In genomic region chr15:89751748-89752147, GRCh38 we compare ENCODE assay signal across 12 cellular contexts. TPM values are rescaled to one million over a fixed set of nuclear protein-coding genes. Genes with fewer than 3 reads are reported as not detected.
DNase-seq lines count a peak whose midpoint lies in the region; ATAC-seq and TF ChIP-seq lines count a peak whose summit lies in the region.
"Had no signal": no experiment of that assay in that cellular context is flagged by ENCODE, and none has a peak within 500 bp of the region (broad histone marks: within the 10 kb centered on the region; RNA-seq: fewer than 3 reads in every experiment).

No MANE protein-coding gene starts in this region.

- CTCF ChIA-PET in HEK293 (lab: Yijun Ruan, JAX) = interaction anchor here (1.3 to 17.0 kb wide), 4 partner anchors 9 to 124 kb away, joined by 3 to 344 read pairs (median 15); no protein-coding TSS in a partner anchor

- H3K9me3 ChIP-seq in CD4-positive, CD25-positive, alpha-beta regulatory T cell (ENCODE audit: control insufficient read depth in 2 of 2, low read length in 2 of 2) = no peaks in the 10 kb centered on the region
- H3K9me3 ChIP-seq in HEK293 (ENCODE audit: control insufficient read depth, insufficient read depth, low read depth, low read length) = no peaks in the 10 kb centered on the region
- H3K9me3 ChIP-seq in body of pancreas = no peaks in the 10 kb centered on the region
- no peaks in the 10 kb centered on the region for H3K9me3 ChIP-seq in gastrocnemius medialis
- H3K9me3 ChIP-seq: colonic mucosa had no signal

- no peak for DNase-seq in CD4-positive, CD25-positive, alpha-beta regulatory T cell
- DNase-seq in body of pancreas (peak; percentile 91 to 97 (median 95)), gastrocnemius medialis (no peak)
- no peak for DNase-seq in stimulated activated CD4-positive, alpha-beta T cell treated with anti-CD3 and anti-CD28 coated beads, Interleukin-4, amount 100 ng/mL, for 24 hours
- DNase-seq: activated CD4-positive, alpha-beta T cell treated with anti-CD3 and anti-CD28 coated beads for 1 hour; colonic mucosa; MV-4-11; NCI-H524 had no signal

- in situ Hi-C loops in gastrocnemius medialis (cut with MboI; ENCODE audit: low sequenced_read_pairs in 4 of 4) = loop anchor here (10.0 to 25.0 kb wide), 2 partner anchors 323 to 336 kb away; no protein-coding TSS in a partner anchor

- H3K4me3 ChIP-seq in CD4-positive, CD25-positive, alpha-beta regulatory T cell (ENCODE audit: low read depth, low read length) = no peak overlapping the region
- H3K4me3 ChIP-seq in HEK293 (ENCODE audit: low read depth, low read length) = no peak overlapping the region
- H3K4me3 ChIP-seq in body of pancreas = no peak overlapping the region
- H3K4me3 ChIP-seq in gastrocnemius medialis = no peak overlapping the region

- H3K4me3 Mint-ChIP-seq in CD4-positive, CD25-positive, alpha-beta regulatory T cell = peak overlapping the region; percentile 65 to 73 (median 70)
- peak overlapping the region; percentile 36 to 68 (median 38) for H3K4me3 Mint-ChIP-seq in nephron

- ATAC-seq in CD4-positive, CD25-positive, alpha-beta regulatory T cell (ENCODE audit: low read depth in 2 of 2) = no peak
- ATAC-seq in body of pancreas (peak; percentile 75), gastrocnemius medialis (no peak), GM19397 (IDR thresholded peaks at IDR 0.05; ENCODE audit: unreplicated experiment) (no peak), GM19455 (IDR thresholded peaks at IDR 0.05; ENCODE audit: unreplicated experiment) (no peak)

- H3K4me1 ChIP-seq in CD4-positive, CD25-positive, alpha-beta regulatory T cell (ENCODE audit: control insufficient read depth, insufficient read depth, low read length, poor library complexity, severe bottlenecking) = peaks cover 12% of the 10 kb centered on the region
- peaks cover 8% of the 10 kb centered on the region; the same call in 1 of the 2 replicates for H3K4me1 ChIP-seq in HEK293 (ENCODE audit: control insufficient read depth, insufficient read depth, low read length)
- peaks cover 34% of the 10 kb centered on the region for H3K4me1 ChIP-seq in body of pancreas
- peaks cover 9 to 11% of the 10 kb centered on the region in 2 donors for H3K4me1 ChIP-seq in gastrocnemius medialis

- intact Hi-C loops in body of pancreas (cut with DNase I) (no loop called here), gastrocnemius medialis (cut with DNase I; ENCODE audit: low total_unique reads) (no loop called here)

- H3K36me3 ChIP-seq in CD4-positive, CD25-positive, alpha-beta regulatory T cell (ENCODE audit: control insufficient read depth, insufficient read depth, low read length) = no peaks in the 10 kb centered on the region
- H3K36me3 ChIP-seq in HEK293 (ENCODE audit: control insufficient read depth in 2 of 2, insufficient read depth in 1 of 2, low read length in 2 of 2) (no peaks in the 10 kb centered on the region), body of pancreas (replicated peaks in 1 of 2; ENCODE audit: insufficient read depth in 1 of 2, low read depth in 2 of 2) (no peaks in the 10 kb centered on the region), gastrocnemius medialis (no peaks in the 10 kb centered on the region)
- H3K36me3 ChIP-seq: colonic mucosa had no signal

- H3K27ac ChIP-seq in CD4-positive, CD25-positive, alpha-beta regulatory T cell (ENCODE audit: insufficient read depth, low read length, poor library complexity, severe bottlenecking) = no peak overlapping the region
- H3K27ac ChIP-seq in HEK293 (ENCODE audit: extremely low read depth, low read depth, low read length) = no peak overlapping the region
- peak overlapping the region; percentile 34 to 85 (median 79) for H3K27ac ChIP-seq in body of pancreas
- no peak overlapping the region for H3K27ac ChIP-seq in gastrocnemius medialis

- TF ChIP-seq CTCF in HEK293 (tag by site-specific recombination; IDR thresholded peaks at IDR 0.05) = no peak
- no peak for TF ChIP-seq CTCF in body of pancreas (IDR thresholded peaks at IDR 0.05)
- TF ChIP-seq CTCF in nephron (IDR thresholded peaks at IDR 0.05; ENCODE audit: unreplicated experiment in 3 of 3) = no peak
- TF ChIP-seq CTCF in gastrocnemius medialis (IDR thresholded peaks at IDR 0.05 in 4 of 5, conservative IDR thresholded peaks at IDR 0.05 in 1 of 5) = no peak

- peaks cover 0 to 12% (median 3%) of the 10 kb centered on the region in 4 donors for H3K4me1 Mint-ChIP-seq in CD4-positive, CD25-positive, alpha-beta regulatory T cell
- peaks cover 6% of the 10 kb centered on the region for H3K4me1 Mint-ChIP-seq in nephron

- TF ChIP-seq POLR2A in body of pancreas (IDR thresholded peaks at IDR 0.05) = no peak
- no peak for TF ChIP-seq POLR2A in gastrocnemius medialis (IDR thresholded peaks at IDR 0.05)

- H3K9me3 Mint-ChIP-seq in CD4-positive, CD25-positive, alpha-beta regulatory T cell = peaks cover 0 to 1% (median 0%) of the 10 kb centered on the region in 7 donors
- no peaks in the 10 kb centered on the region for H3K9me3 Mint-ChIP-seq in nephron

- no peaks in the 10 kb centered on the region for H3K36me3 Mint-ChIP-seq in CD4-positive, CD25-positive, alpha-beta regulatory T cell
- no peaks in the 10 kb centered on the region for H3K36me3 Mint-ChIP-seq in nephron (ENCODE audit: low read depth)

- H3K27me3 ChIP-seq in CD4-positive, CD25-positive, alpha-beta regulatory T cell (ENCODE audit: control insufficient read depth, insufficient read depth, low read length) = peaks cover 2% of the 10 kb centered on the region
- H3K27me3 ChIP-seq in body of pancreas = no peaks in the 10 kb centered on the region
- H3K27me3 ChIP-seq in gastrocnemius medialis = no peaks in the 10 kb centered on the region
- H3K27me3 ChIP-seq: colonic mucosa had no signal

- H3K27me3 Mint-ChIP-seq in CD4-positive, CD25-positive, alpha-beta regulatory T cell = peaks cover 42% of the 10 kb centered on the region
- H3K27me3 Mint-ChIP-seq in nephron (ENCODE audit: low read depth) = peaks cover 23% of the 10 kb centered on the region

- H3K27ac Mint-ChIP-seq in CD4-positive, CD25-positive, alpha-beta regulatory T cell = no peak overlapping the region
- no peak overlapping the region for H3K27ac Mint-ChIP-seq in nephron

- POLR2A ChIA-PET in HEK293 (lab: Yijun Ruan, JAX) = interaction anchor here (1.3 to 1.5 kb wide), 2 partner anchors 9 to 25 kb away, joined by 4 read pairs; no protein-coding TSS in a partner anchor

- 27 to 30% methylated on average over 5 of the region's 5 CpGs for WGBS in body of pancreas, 2 donors

TF ChIP-seq in HEK293, 187 proteins besides CTCF, POLR2A, EP300 and RAD21:
- TF ChIP-seq ZNF404 (tag by site-specific recombination; IDR thresholded peaks at IDR 0.05) = no peak
- TF ChIP-seq ZNF600 (tag by site-specific recombination; IDR thresholded peaks at IDR 0.05) = peak; percentile 37; the same call in 1 of the 2 replicates
- TF ChIP-seq YY2 (tag by site-specific recombination; IDR thresholded peaks at IDR 0.05) = no peak

RNA-seq across cellular contexts. Expression of gene MESP1, which starts 0.7 kb away (rescaled TPM):
- 0.37 TPM for total RNA-seq in CD4-positive, CD25-positive, alpha-beta regulatory T cell
- 1 to 10 TPM in 1 of 4 donors, under 1 TPM in 3; 0.20 to 1.9 (median 0.34) TPM for polyA plus RNA-seq in CD4-positive, CD25-positive, alpha-beta regulatory T cell
- total RNA-seq in body of pancreas (1 to 10 TPM; 2.1 to 4.3 TPM), gastrocnemius medialis (10 to 100 TPM in 1 of 4 donors, 1 to 10 TPM in 3; 5.3 to 12.6 (median 6.1) TPM)

RNA-seq across cellular contexts. Expression of gene MESP2, which starts 24.4 kb away (rescaled TPM):
- total RNA-seq in CD4-positive, CD25-positive, alpha-beta regulatory T cell = not detected
- polyA plus RNA-seq in CD4-positive, CD25-positive, alpha-beta regulatory T cell = not detected
- total RNA-seq in body of pancreas = 1 to 10 TPM in 1 of 2 donors, not detected in 1; 1.8 TPM
- not detected for total RNA-seq in gastrocnemius medialis

Comparison
In these comparisons a context has a peak if more than half of its experiments do, and no peak if none do; other contexts are left out.
1. DNase-seq: peak in body of pancreas (4 of 4); none in CD4-positive, CD25-positive, alpha-beta regulatory T cell (0 of 3), gastrocnemius medialis (0 of 2) and stimulated activated CD4-positive, alpha-beta T cell treated with anti-CD3 and anti-CD28 coated beads, Interleukin-4, amount 100 ng/mL, for 24 hours (single experiment).
2. H3K27ac ChIP-seq: peak in body of pancreas (4 of 4); none in CD4-positive, CD25-positive, alpha-beta regulatory T cell (single experiment), HEK293 (single experiment) and gastrocnemius medialis (0 of 4).